Comparison of ENCODE assay signal across 16 cellular contexts in the genomic region with DNA sequence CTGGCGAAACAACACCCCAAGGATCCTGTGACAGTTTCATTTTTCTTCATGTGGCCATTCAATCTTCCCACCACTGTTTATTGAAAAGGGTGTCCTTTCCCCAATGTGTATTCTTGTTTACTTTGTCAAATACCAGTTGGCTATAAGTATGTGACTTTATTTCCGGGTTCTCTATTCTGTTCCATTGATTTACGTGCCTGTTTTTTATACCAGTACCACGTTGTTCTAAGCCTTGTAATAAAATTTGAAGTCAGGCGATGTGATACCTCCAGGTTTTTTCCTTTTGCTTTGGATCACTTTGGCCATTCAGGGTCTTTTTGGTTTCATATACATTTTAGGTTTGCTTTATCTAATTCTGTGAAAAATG. TPM values are rescaled to one million over a fixed set of nuclear protein-coding genes. Genes with fewer than 3 reads are reported as not detected.
DNase-seq lines count a peak whose midpoint lies in the region; ATAC-seq and TF ChIP-seq lines count a peak whose summit lies in the region.
"Had no signal": no experiment of that assay in that cellular context is flagged by ENCODE, and none has a peak within 500 bp of the region (broad histone marks: within the 10 kb centered on the region; RNA-seq: fewer than 3 reads in every experiment).

No MANE protein-coding gene starts in this region.

- no peak overlapping the region for H2AK5ac ChIP-seq in IMR-90 (ENCODE audit: low read depth, low read length)

- no peak overlapping the region; the same call in 1 of the 2 replicates for H3K4me2 ChIP-seq in IMR-90 (ENCODE audit: low read depth, low read length)

- H3K36me3 ChIP-seq in IMR-90 (ENCODE audit: control insufficient read depth, insufficient read depth, low read length) (no peaks in the 10 kb centered on the region), duodenal mucosa (ENCODE audit: control insufficient read depth in 1 of 2, insufficient read depth in 2 of 2, low read length in 2 of 2) (no peaks in the 10 kb centered on the region), suprapubic skin (no peaks in the 10 kb centered on the region)
- H3K36me3 ChIP-seq: ascending aorta had no signal

- no peaks in the 10 kb centered on the region for H3K9me3 ChIP-seq in IMR-90 (ENCODE audit: control insufficient read depth, insufficient read depth, low read length)
- H3K9me3 ChIP-seq in duodenal mucosa (ENCODE audit: control insufficient read depth in 1 of 2, low read length in 2 of 2) = no peaks in the 10 kb centered on the region
- no peaks in the 10 kb centered on the region for H3K9me3 ChIP-seq in suprapubic skin
- H3K9me3 ChIP-seq: ascending aorta had no signal

- DNase-seq in IMR-90 (no peak), left colon (no peak), suprapubic skin (ENCODE audit: low spot score in 2 of 2) (no peak), GOT3 (lab: John Stamatoyannopoulos, UW) (no peak), NCI-H1092 (lab: John Stamatoyannopoulos, UW) (no peak)
- no peak for DNase-seq in activated naive CD4-positive, alpha-beta T cell treated with anti-CD3 and anti-CD28 coated beads for 36 hours
- DNase-seq: activated CD8-positive, alpha-beta memory T cell treated with anti-CD3 and anti-CD28 coated beads for 24 hours; activated effector memory CD4-positive, alpha-beta T cell treated with anti-CD3 and anti-CD28 coated beads, Interleukin-2, amount 50 U/mL, for 16 hours; EL; NCI-H1694 treated with DMSO at 0.1 percent for 48 hours; nucleus accumbens; stimulated activated naive CD4-positive, alpha-beta T cell had no signal

- ATAC-seq in IMR-90 (ENCODE audit: low read depth) (no peak), left colon (peak; percentile 67)
- ATAC-seq: GM12878 had no signal

- no TSS peak for BruUV-seq in IMR-90 (replicated peaks; lab: Mats Ljungman, UMichigan)

- in situ Hi-C loops in IMR-90 (cut with MboI; ENCODE audit: low sequenced_read_pairs) = no loop called here

- CTCF ChIA-PET in IMR-90 (lab: Yijun Ruan, JAX) = no interaction called here
- CTCF ChIA-PET in activated naive CD4-positive, alpha-beta T cell treated with anti-CD3 and anti-CD28 coated beads for 36 hours (lab: Charles Lee) = no interaction called here

- H3K9me1 ChIP-seq in IMR-90 (ENCODE audit: insufficient read depth, low read length) = no peaks in the 10 kb centered on the region

- no peak overlapping the region for H3K14ac ChIP-seq in IMR-90 (replicated peaks; ENCODE audit: low read depth, low read length)

- POLR2A ChIA-PET in IMR-90 (lab: Charles Lee; ENCODE audit: unreplicated experiment) = no interaction called here

- TF ChIP-seq CTCF in IMR-90 (conservative IDR thresholded peaks at IDR 0.05; ENCODE audit: low read depth, low read length) (no peak), suprapubic skin (IDR thresholded peaks at IDR 0.05) (no peak)

- WGBS in IMR-90 (ENCODE audit: extremely low coverage in 2 of 2, insufficient read length in 1 of 2), 2 experiments = no CpG with 5 or more reads among the region's 5 CpGs
- 47% methylated on average over 5 of the region's 5 CpGs for WGBS in suprapubic skin

- no peaks in the 10 kb centered on the region for H3K36me3 Mint-ChIP-seq in activated naive CD4-positive, alpha-beta T cell treated with anti-CD3 and anti-CD28 coated beads for 36 hours (ENCODE audit: low read depth)
- H3K36me3 Mint-ChIP-seq: CD14-positive monocyte had no signal

- H3K9ac ChIP-seq in IMR-90 (ENCODE audit: low read depth, low read length) = no peak overlapping the region
- H3K9ac ChIP-seq in duodenal mucosa (ENCODE audit: low read depth in 1 of 2, low read length in 2 of 2) = no peak overlapping the region

- H4K5ac ChIP-seq in IMR-90 (ENCODE audit: low read depth, low read length) = no peak overlapping the region

- H3K56ac ChIP-seq in IMR-90 (ENCODE audit: extremely low read depth, insufficient read depth, low read length) = no peak overlapping the region

- no peak overlapping the region for H2AK9ac ChIP-seq in IMR-90 (replicated peaks; ENCODE audit: low read depth, low read length, poor library complexity)

- no peaks in the 10 kb centered on the region for H4K20me1 ChIP-seq in IMR-90 (ENCODE audit: insufficient read depth, low read length)

- peaks cover 2% of the 10 kb centered on the region for H3K27me3 Mint-ChIP-seq in activated naive CD4-positive, alpha-beta T cell treated with anti-CD3 and anti-CD28 coated beads for 36 hours (ENCODE audit: low read depth)

- no peak overlapping the region for H2BK120ac ChIP-seq in IMR-90 (ENCODE audit: low read depth, low read length)

- H2BK20ac ChIP-seq in IMR-90 (ENCODE audit: low read depth, low read length) = no peak overlapping the region

- no peak overlapping the region for H3K27ac Mint-ChIP-seq in activated naive CD4-positive, alpha-beta T cell treated with anti-CD3 and anti-CD28 coated beads for 36 hours
- H3K27ac Mint-ChIP-seq: CD14-positive monocyte had no signal

- H3K4me1 ChIP-seq in IMR-90 (ENCODE audit: control insufficient read depth, insufficient read depth, low read length) = no peaks in the 10 kb centered on the region
- H3K4me1 ChIP-seq in duodenal mucosa (ENCODE audit: control insufficient read depth in 1 of 2, insufficient read depth in 2 of 2, low read length in 2 of 2) = peaks cover 0 to 5% of the 10 kb centered on the region in 2 donors
- H3K4me1 ChIP-seq in suprapubic skin = peaks cover 15% of the 10 kb centered on the region

- H3K27me3 ChIP-seq in IMR-90 (ENCODE audit: control insufficient read depth, insufficient read depth, low read length) = no peaks in the 10 kb centered on the region; the same call in 1 of the 2 replicates
- H3K27me3 ChIP-seq in duodenal mucosa (ENCODE audit: control insufficient read depth in 1 of 2, insufficient read depth in 2 of 2, low read length in 2 of 2) = no peaks in the 10 kb centered on the region
- peaks cover 3% of the 10 kb centered on the region for H3K27me3 ChIP-seq in suprapubic skin
- H3K27me3 ChIP-seq: ascending aorta had no signal

- H3K23ac ChIP-seq in IMR-90 (ENCODE audit: low read depth, low read length) = no peak overlapping the region

- H2BK5ac ChIP-seq in IMR-90 (ENCODE audit: low read depth, low read length, poor library complexity, severe bottlenecking) = no peak overlapping the region

- no peak for TF ChIP-seq EP300 in suprapubic skin (IDR thresholded peaks at IDR 0.05)

- TF ChIP-seq POLR2A in IMR-90 (IDR thresholded peaks at IDR 0.05; ENCODE audit: low read depth, low read length) (no peak), suprapubic skin (IDR thresholded peaks at IDR 0.05) (no peak)

- dilution Hi-C loops in IMR-90 (cut with HindIII; ENCODE audit: low sequenced_read_pairs, unreplicated experiment) = no loop called here

- no peak overlapping the region for H4K91ac ChIP-seq in IMR-90 (ENCODE audit: insufficient read depth, low read depth, low read length)

- intact Hi-C loops in IMR-90 (cut with micrococcal nuclease) = loop anchor here (10.0 kb wide), 2 partner anchors 639 to 1729 kb away; no protein-coding TSS in a partner anchor
- intact Hi-C loops in left colon (cut with DNase I, micrococcal nuclease) = no loop called here
- intact Hi-C loops in activated naive CD4-positive, alpha-beta T cell treated with anti-CD3 and anti-CD28 coated beads for 36 hours (cut with micrococcal nuclease) = no loop called here

- H3K79me1 ChIP-seq in IMR-90 (ENCODE audit: low read depth in 1 of 2, low read length in 2 of 2) = no peaks in the 10 kb centered on the region

- H4K8ac ChIP-seq in IMR-90 (ENCODE audit: low read depth in 2 of 2, low read length in 2 of 2) = no peak overlapping the region

- no peak overlapping the region for H3K18ac ChIP-seq in IMR-90 (ENCODE audit: low read depth, low read length)

- no peaks in the 10 kb centered on the region for H3K4me1 Mint-ChIP-seq in activated naive CD4-positive, alpha-beta T cell treated with anti-CD3 and anti-CD28 coated beads for 36 hours (ENCODE audit: low read depth)
- H3K4me1 Mint-ChIP-seq: CD14-positive monocyte had no signal

- H3K4me3 ChIP-seq in IMR-90 (ENCODE audit: insufficient read depth, low read depth, low read length) = no peak overlapping the region
- H3K4me3 ChIP-seq in duodenal mucosa (ENCODE audit: low read depth in 1 of 2, low read length in 2 of 2) = peak overlapping the region; percentile 53 to 65
- peak overlapping the region; percentile 41 for H3K4me3 ChIP-seq in suprapubic skin
- H3K4me3 ChIP-seq: GM12878 had no signal

- H3K9me3 Mint-ChIP-seq in activated naive CD4-positive, alpha-beta T cell treated with anti-CD3 and anti-CD28 coated beads for 36 hours = no peaks in the 10 kb centered on the region

- no peak for TF ChIP-seq RAD21 in IMR-90 (IDR thresholded peaks at IDR 0.05; ENCODE audit: low read length)

- H3K4ac ChIP-seq in IMR-90 (ENCODE audit: low read depth, low read length) = no peak overlapping the region

- H3K27ac ChIP-seq in IMR-90 (ENCODE audit: insufficient read depth, low read length) (no peak overlapping the region), duodenal mucosa (ENCODE audit: low read depth, low read length) (no peak overlapping the region), suprapubic skin (peak overlapping the region; percentile 73)
- H3K27ac ChIP-seq: ascending aorta had no signal

- peak overlapping the region; percentile 77 for H2AFZ ChIP-seq in IMR-90 (replicated peaks; ENCODE audit: low read length, poor library complexity)

- no peak overlapping the region for H3K4me3 Mint-ChIP-seq in activated naive CD4-positive, alpha-beta T cell treated with anti-CD3 and anti-CD28 coated beads for 36 hours
- H3K4me3 Mint-ChIP-seq: CD14-positive monocyte had no signal

- H2BK15ac ChIP-seq in IMR-90 (ENCODE audit: low read depth, low read length) = no peak overlapping the region

TF ChIP-seq in IMR-90, 13 proteins besides CTCF, POLR2A, EP300 and RAD21:
- TF ChIP-seq RCOR1 (IDR thresholded peaks at IDR 0.05; ENCODE audit: insufficient replicate concordance, low read length) = no peak
- TF ChIP-seq NFE2L2 (IDR thresholded peaks at IDR 0.05; ENCODE audit: low read depth, low read length) = no peak

RNA-seq across cellular contexts. Expression of a gene that starts 9.1 kb away (rescaled TPM):
- not detected in 2 replicates for total RNA-seq in IMR-90 (2012; rRNA removed)
- polyA plus RNA-seq in IMR-90 (2012; rRNA removed) = not detected in 2 replicates
- not detected in 2 replicates for polyA plus RNA-seq in IMR-90 (2012; cell fraction: cytosol; rRNA removed)
- polyA plus RNA-seq in IMR-90 (2012; cell fraction: nucleus; rRNA removed; ENCODE audit: low replicate concordance) = not detected in 2 replicates
- under 1 TPM; 0.09 to 0.50 TPM for total RNA-seq in left colon
- total RNA-seq in suprapubic skin = under 1 TPM in 3 of 4 donors, not detected in 1; under 0.01 to 0.55 (median 0.26) TPM
- total RNA-seq in activated naive CD4-positive, alpha-beta T cell treated with anti-CD3 and anti-CD28 coated beads for 36 hours = not detected
- total RNA-seq: ascending aorta, GM12878 had no signal
- polyA plus RNA-seq: CD14-positive monocyte, GM12878 had no signal
